Comparison of ENCODE assay signal across 8 cellular contexts in the genomic region with DNA sequence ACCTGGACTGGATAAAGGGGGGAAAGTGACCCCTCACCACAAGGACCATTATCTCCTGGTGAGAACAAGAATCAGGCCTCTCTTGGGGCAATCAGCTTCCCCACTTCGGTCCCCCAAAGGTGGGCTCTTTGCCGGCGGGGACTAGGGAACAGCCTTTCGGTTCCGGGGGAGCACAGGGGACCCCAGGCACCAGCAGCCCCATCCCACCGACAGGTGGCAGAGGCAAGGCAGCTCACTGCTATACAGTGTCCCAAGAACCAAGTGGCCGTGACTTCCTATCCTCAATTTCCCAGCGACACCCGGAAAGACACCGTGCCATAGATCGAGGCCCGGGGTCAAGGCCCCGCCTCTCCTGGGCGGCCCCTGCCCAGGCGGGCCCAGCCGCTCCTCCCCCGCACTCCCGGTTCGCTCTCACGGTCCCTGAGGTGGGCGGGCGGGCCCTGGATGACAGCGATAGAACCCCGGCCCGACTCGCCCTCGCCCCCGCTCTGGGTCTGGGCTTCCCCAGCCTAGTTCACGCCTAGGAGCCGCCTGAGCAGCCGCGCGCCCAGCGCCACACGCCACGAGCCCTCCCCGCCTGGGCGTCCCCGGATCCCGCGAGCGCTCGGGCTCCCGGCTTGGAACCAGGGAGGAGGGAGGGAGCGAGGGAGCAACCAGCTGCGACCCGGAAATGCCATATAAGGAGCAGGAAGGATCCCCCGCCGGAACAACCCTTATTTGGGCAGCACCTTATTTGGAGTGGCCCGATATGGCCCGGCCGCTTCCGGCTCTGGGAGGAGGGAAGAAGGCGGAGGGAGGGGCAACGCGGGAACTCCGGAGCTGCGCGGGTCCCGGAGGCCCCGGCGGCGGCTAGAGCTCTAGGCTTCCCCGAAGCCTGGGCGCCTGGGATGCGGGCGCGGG. TPM values are rescaled to one million over a fixed set of nuclear protein-coding genes. Genes with fewer than 3 reads are reported as not detected.
DNase-seq lines count a peak whose midpoint lies in the region; ATAC-seq and TF ChIP-seq lines count a peak whose summit lies in the region.

No MANE protein-coding gene starts in this region.

- POLR2A ChIA-PET in WTC11 (lab: Charles Lee): interaction anchor here (0.5 to 3.3 kb wide), 13 partner anchors 8 to 820 kb away, joined by 3 to 28 read pairs (median 6); a partner anchor contains a TSS

- peak overlapping the region; percentile 92 for H3K4me2 ChIP-seq in smooth muscle cell

- peak overlapping the region; percentile 94 for H3K27ac Mint-ChIP-seq in WTC11

- peaks cover 4% of the 10 kb centered on the region for H3K36me3 ChIP-seq in smooth muscle cell (ENCODE audit: low read depth)

- H3F3A ChIP-seq in smooth muscle cell (ENCODE audit: low read depth): peaks cover 30% of the 10 kb centered on the region

- H4K20me1 ChIP-seq in smooth muscle cell (ENCODE audit: low read depth): peaks cover 42% of the 10 kb centered on the region

- H2AFZ ChIP-seq in smooth muscle cell (ENCODE audit: low read depth): no peak overlapping the region

- no peaks in the 10 kb centered on the region for H3K9me3 Mint-ChIP-seq in WTC11

- H3K4me1 Mint-ChIP-seq in WTC11: 0 out of 2 replicates have a peak, but pooled peaks cover 7% of the 10 kb centered on the region

- H3K27me3 Mint-ChIP-seq in WTC11 (ENCODE audit: low read depth): peaks cover 34% of the 10 kb centered on the region

- under 1% methylated on average over 56 of the region's 68 CpGs for WGBS in smooth muscle cell (ENCODE audit: low lambda C conversion rate)

- TF ChIP-seq CTCF in AG09309 (IDR thresholded peaks at IDR 0.05; ENCODE audit: control insufficient read depth, insufficient read depth, low read depth, low read length, missing control alignments): no peak
- peak; percentile 23; the same call in 1 of the 2 replicates for TF ChIP-seq CTCF in WTC11 (IDR thresholded peaks at IDR 0.05)
- no peak for TF ChIP-seq CTCF in cardiac fibroblast (IDR thresholded peaks at IDR 0.05; ENCODE audit: low read depth, low read length)
- peak; percentile 2 for TF ChIP-seq CTCF in smooth muscle cell (IDR thresholded peaks at IDR 0.05; ENCODE audit: borderline replicate concordance, insufficient read depth, poor library complexity, severe bottlenecking)

- peak overlapping the region; percentile 58 for H3K4me3 ChIP-seq in AG09309 (ENCODE audit: control insufficient read depth, low read depth, low read length)
- peak overlapping the region; percentile 76 to 82 for H3K4me3 ChIP-seq in cardiac fibroblast (replicated peaks in 1 of 2; ENCODE audit: low read depth in 2 of 2, low read length in 2 of 2)
- H3K4me3 ChIP-seq in smooth muscle cell: peak overlapping the region; percentile 79

- peak overlapping the region; percentile 96 for H3K27ac ChIP-seq in smooth muscle cell (ENCODE audit: low read depth)

- CTCF ChIA-PET in WTC11 (lab: Charles Lee): interaction anchor here (0.6 to 13.9 kb wide), 22 partner anchors 8 to 528 kb away, joined by 3 to 254 read pairs (median 4); a partner anchor contains a TSS

- H3K9me3 ChIP-seq in smooth muscle cell (replicated peaks; ENCODE audit: low read depth): no peaks in the 10 kb centered on the region

- H3K36me3 Mint-ChIP-seq in WTC11: peaks cover 22% of the 10 kb centered on the region

- H3K27me3 ChIP-seq in smooth muscle cell (ENCODE audit: low read depth): no peaks in the 10 kb centered on the region

- H3K79me2 ChIP-seq in smooth muscle cell (ENCODE audit: low read depth): peaks cover 9% of the 10 kb centered on the region

- ATAC-seq in GM19023 (IDR thresholded peaks at IDR 0.05; ENCODE audit: unreplicated experiment) (peak; percentile 73), HG03196 (IDR thresholded peaks at IDR 0.05; ENCODE audit: unreplicated experiment) (peak; percentile 75), WTC11 (peak; percentile 71)

- DNase-seq in AG09309 (ENCODE audit: low read depth) (peak; percentile 97), NCI-H2227 treated with DMSO at 0.1 percent for 48 hours (lab: John Stamatoyannopoulos, UW) (peak; percentile 93), WTC11 (ENCODE audit: low spot score) (peak; percentile 97), cardiac fibroblast (ENCODE audit: low read depth in 2 of 2) (peak; percentile 99), iPS-NIHi7 (ENCODE audit: extremely low spot score) (peak; percentile 89), smooth muscle cell (lab: John Stamatoyannopoulos, UW; ENCODE audit: unreplicated experiment) (peak; percentile 99)

- peak overlapping the region; percentile 88 for H3K9ac ChIP-seq in smooth muscle cell (ENCODE audit: low read depth)

- H3K4me1 ChIP-seq in smooth muscle cell (ENCODE audit: low read depth): peaks cover 7% of the 10 kb centered on the region

- peak overlapping the region; percentile 83 for H3K4me3 Mint-ChIP-seq in WTC11

TF ChIP-seq in WTC11, 78 proteins besides CTCF, POLR2A, EP300 and RAD21 (continues in another document):
- TF ChIP-seq, protein P1, sequence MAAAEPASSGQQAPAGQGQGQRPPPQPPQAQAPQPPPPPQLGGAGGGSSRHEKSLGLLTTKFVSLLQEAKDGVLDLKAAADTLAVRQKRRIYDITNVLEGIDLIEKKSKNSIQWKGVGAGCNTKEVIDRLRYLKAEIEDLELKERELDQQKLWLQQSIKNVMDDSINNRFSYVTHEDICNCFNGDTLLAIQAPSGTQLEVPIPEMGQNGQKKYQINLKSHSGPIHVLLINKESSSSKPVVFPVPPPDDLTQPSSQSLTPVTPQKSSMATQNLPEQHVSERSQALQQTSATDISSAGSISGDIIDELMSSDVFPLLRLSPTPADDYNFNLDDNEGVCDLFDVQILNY (CRISPR knock-in tag; IDR thresholded peaks at IDR 0.05): no peak; the same call in 1 of the 2 replicates
- TF ChIP-seq CREB1 (CRISPR knock-in tag; IDR thresholded peaks at IDR 0.05) (no peak), ZNF232 (CRISPR knock-in tag; IDR thresholded peaks at IDR 0.05) (no peak), IRF2 (CRISPR knock-in tag; IDR thresholded peaks at IDR 0.05; ENCODE audit: borderline replicate concordance, low read depth) (no peak), ZNF671 (CRISPR knock-in tag; IDR thresholded peaks at IDR 0.05) (no peak), NR1H2 (CRISPR knock-in tag; IDR thresholded peaks at IDR 0.05) (no peak), SOX15 (CRISPR knock-in tag; IDR thresholded peaks at IDR 0.05) (no peak), TP53 (CRISPR knock-in tag; IDR thresholded peaks at IDR 0.05) (no peak), ETV6 (CRISPR knock-in tag; IDR thresholded peaks at IDR 0.05) (0 out of 2 replicates have a peak, but pooled peaks have one; percentile 27), KAT7 (CRISPR knock-in tag; IDR thresholded peaks at IDR 0.05; ENCODE audit: borderline replicate concordance) (no peak)
- TF ChIP-seq, protein P2, sequence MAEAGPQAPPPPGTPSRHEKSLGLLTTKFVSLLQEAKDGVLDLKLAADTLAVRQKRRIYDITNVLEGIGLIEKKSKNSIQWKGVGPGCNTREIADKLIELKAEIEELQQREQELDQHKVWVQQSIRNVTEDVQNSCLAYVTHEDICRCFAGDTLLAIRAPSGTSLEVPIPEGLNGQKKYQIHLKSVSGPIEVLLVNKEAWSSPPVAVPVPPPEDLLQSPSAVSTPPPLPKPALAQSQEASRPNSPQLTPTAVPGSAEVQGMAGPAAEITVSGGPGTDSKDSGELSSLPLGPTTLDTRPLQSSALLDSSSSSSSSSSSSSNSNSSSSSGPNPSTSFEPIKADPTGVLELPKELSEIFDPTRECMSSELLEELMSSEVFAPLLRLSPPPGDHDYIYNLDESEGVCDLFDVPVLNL (CRISPR knock-in tag; IDR thresholded peaks at IDR 0.05; ENCODE audit: borderline replicate concordance, low read depth): no peak
- TF ChIP-seq, protein P3, sequence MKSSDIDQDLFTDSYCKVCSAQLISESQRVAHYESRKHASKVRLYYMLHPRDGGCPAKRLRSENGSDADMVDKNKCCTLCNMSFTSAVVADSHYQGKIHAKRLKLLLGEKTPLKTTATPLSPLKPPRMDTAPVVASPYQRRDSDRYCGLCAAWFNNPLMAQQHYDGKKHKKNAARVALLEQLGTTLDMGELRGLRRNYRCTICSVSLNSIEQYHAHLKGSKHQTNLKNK (CRISPR knock-in tag; IDR thresholded peaks at IDR 0.05): no peak
- TF ChIP-seq, protein P4, sequence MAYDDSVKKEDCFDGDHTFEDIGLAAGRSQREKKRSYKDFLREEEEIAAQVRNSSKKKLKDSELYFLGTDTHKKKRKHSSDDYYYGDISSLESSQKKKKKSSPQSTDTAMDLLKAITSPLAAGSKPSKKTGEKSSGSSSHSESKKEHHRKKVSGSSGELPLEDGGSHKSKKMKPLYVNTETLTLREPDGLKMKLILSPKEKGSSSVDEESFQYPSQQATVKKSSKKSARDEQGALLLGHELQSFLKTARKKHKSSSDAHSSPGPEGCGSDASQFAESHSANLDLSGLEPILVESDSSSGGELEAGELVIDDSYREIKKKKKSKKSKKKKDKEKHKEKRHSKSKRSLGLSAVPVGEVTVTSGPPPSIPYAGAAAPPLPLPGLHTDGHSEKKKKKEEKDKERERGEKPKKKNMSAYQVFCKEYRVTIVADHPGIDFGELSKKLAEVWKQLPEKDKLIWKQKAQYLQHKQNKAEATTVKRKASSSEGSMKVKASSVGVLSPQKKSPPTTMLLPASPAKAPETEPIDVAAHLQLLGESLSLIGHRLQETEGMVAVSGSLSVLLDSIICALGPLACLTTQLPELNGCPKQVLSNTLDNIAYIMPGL (CRISPR knock-in tag; IDR thresholded peaks at IDR 0.05): peak; percentile 70
- TF ChIP-seq, protein P5, sequence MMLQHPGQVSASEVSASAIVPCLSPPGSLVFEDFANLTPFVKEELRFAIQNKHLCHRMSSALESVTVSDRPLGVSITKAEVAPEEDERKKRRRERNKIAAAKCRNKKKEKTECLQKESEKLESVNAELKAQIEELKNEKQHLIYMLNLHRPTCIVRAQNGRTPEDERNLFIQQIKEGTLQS (CRISPR knock-in tag; conservative IDR thresholded peaks at IDR 0.05): no peak
- TF ChIP-seq, protein P6, sequence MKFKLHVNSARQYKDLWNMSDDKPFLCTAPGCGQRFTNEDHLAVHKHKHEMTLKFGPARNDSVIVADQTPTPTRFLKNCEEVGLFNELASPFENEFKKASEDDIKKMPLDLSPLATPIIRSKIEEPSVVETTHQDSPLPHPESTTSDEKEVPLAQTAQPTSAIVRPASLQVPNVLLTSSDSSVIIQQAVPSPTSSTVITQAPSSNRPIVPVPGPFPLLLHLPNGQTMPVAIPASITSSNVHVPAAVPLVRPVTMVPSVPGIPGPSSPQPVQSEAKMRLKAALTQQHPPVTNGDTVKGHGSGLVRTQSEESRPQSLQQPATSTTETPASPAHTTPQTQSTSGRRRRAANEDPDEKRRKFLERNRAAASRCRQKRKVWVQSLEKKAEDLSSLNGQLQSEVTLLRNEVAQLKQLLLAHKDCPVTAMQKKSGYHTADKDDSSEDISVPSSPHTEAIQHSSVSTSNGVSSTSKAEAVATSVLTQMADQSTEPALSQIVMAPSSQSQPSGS (CRISPR knock-in tag; IDR thresholded peaks at IDR 0.05; ENCODE audit: borderline replicate concordance, low read depth): no peak

RNA-seq across cellular contexts. Expression of a gene that starts 0.6 kb away (rescaled TPM):
- total RNA-seq in WTC11 (2021): 15.7 to 30.0 TPM (median 28.5 TPM) in 3 replicates
- 205 and 250 TPM in 2 replicates for total RNA-seq in smooth muscle cell
- 851 and 1,110 TPM in 2 replicates for polyA plus RNA-seq in smooth muscle cell

RNA-seq across cellular contexts. Expression of a gene that starts 25.8 kb away (rescaled TPM):
- total RNA-seq in WTC11 (2021) (47.7 to 51.1 TPM (median 50.9 TPM) in 3 replicates), smooth muscle cell (4.0 and 4.3 TPM in 2 replicates)
- polyA plus RNA-seq in smooth muscle cell: 5.4 and 7.7 TPM in 2 replicates

Comparison
In these comparisons a context has a peak if more than half of its experiments do, and no peak if none do; other contexts are left out.
1. Peak in every context shown above with its lines: DNase-seq, ATAC-seq, H3K4me3 ChIP-seq and H3K27ac ChIP-seq.
2. CTCF ChIP-seq: peak in WTC11 (single experiment) and smooth muscle cell (single experiment); none in AG09309 (single experiment) and cardiac fibroblast (single experiment).